Comparison of ENCODE assay signal across 23 cellular contexts in the genomic region with DNA sequence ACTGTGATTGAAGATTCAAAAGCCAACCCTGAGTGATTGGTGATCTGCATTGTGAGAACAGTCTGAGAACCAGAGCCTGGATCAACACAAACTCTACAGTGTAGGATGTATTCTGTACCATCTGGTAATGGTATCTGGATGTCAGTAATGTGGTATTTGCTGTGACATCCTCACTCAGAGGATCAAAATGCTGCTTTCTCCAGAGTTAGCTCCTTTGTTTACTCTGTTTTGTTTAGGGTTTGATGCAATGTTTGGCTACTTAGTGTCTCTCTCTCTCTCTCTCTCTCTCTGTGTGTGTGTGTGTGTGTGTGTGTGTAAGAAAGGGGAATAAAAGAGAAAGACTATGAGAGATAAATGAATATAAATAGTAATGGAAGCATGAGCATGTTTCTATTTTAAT. TPM values are rescaled to one million over a fixed set of nuclear protein-coding genes. Genes with fewer than 3 reads are reported as not detected.
A peak's percentile ranks its signal among the peaks of the same experiment; 100 is the strongest.
DNase-seq lines count a peak whose midpoint lies in the region; ATAC-seq, FAIRE-seq and TF ChIP-seq lines count a peak whose summit lies in the region.
"Had no signal": no experiment of that assay in that cellular context is flagged by ENCODE, and none has a peak within 500 bp of the region (broad histone marks: within the 10 kb centered on the region; RNA-seq: fewer than 3 reads in every experiment).

No MANE protein-coding gene starts in this region.

- no peaks in the 10 kb centered on the region for H3K9me3 Mint-ChIP-seq in CD4-positive, alpha-beta T cell
- H3K9me3 Mint-ChIP-seq in activated naive CD8-positive, alpha-beta T cell treated with anti-CD3 and anti-CD28 coated beads for 36 hours, result no peaks in the 10 kb centered on the region

- no peak for FAIRE-seq in urothelium cell line (lab: Jason Lieb, UNC)
- FAIRE-seq: GM12891, GM18507 had no signal

- peaks cover 15% of the 10 kb centered on the region for H3K4me1 Mint-ChIP-seq in CD4-positive, alpha-beta T cell (ENCODE audit: low read depth)
- peaks cover 5% of the 10 kb centered on the region for H3K4me1 Mint-ChIP-seq in activated naive CD8-positive, alpha-beta T cell treated with anti-CD3 and anti-CD28 coated beads for 36 hours

- no peaks in the 10 kb centered on the region for H3K27me3 Mint-ChIP-seq in CD4-positive, alpha-beta T cell
- H3K27me3 Mint-ChIP-seq in activated naive CD8-positive, alpha-beta T cell treated with anti-CD3 and anti-CD28 coated beads for 36 hours, result no peaks in the 10 kb centered on the region

- no peaks in the 10 kb centered on the region for H3K27me3 ChIP-seq in CD4-positive, alpha-beta T cell (ENCODE audit: control insufficient read depth, insufficient read depth, low read length)
- no peaks in the 10 kb centered on the region for H3K27me3 ChIP-seq in right lobe of liver

- peaks cover 0 to 6% (median 2%) of the 10 kb centered on the region in 4 donors for H3K4me1 ChIP-seq in right lobe of liver
- H3K4me1 ChIP-seq: Caco-2 had no signal

- POLR2A ChIA-PET in CD4-positive, alpha-beta T cell (lab: Charles Lee), result no interaction called here

- H3K9me3 ChIP-seq in CD4-positive, alpha-beta T cell (ENCODE audit: control insufficient read depth, low read length), result no peaks in the 10 kb centered on the region
- no peaks in the 10 kb centered on the region for H3K9me3 ChIP-seq in right lobe of liver
- H3K9me3 ChIP-seq: Caco-2 had no signal

- H3K4me3 Mint-ChIP-seq in CD4-positive, alpha-beta T cell, result no peak overlapping the region
- no peak overlapping the region for H3K4me3 Mint-ChIP-seq in activated naive CD8-positive, alpha-beta T cell treated with anti-CD3 and anti-CD28 coated beads for 36 hours
- H3K4me3 Mint-ChIP-seq: CD14-positive monocyte had no signal

- DNase-seq in DMS53 (lab: John Stamatoyannopoulos, UW) (peak; percentile 54), DMS53 treated with DMSO at 0.1 percent for 48 hours (lab: John Stamatoyannopoulos, UW; ENCODE audit: unreplicated experiment) (no peak), right lobe of liver (no peak), NCI-H1417 treated with DMSO at 0.1 percent for 48 hours (lab: John Stamatoyannopoulos, UW) (no peak), urothelium cell line (ENCODE audit: low spot score) (no peak)
- no peak for DNase-seq in CD4-positive, alpha-beta T cell
- DNase-seq in activated naive CD8-positive, alpha-beta T cell treated with anti-CD3 and anti-CD28 coated beads for 36 hours, result no peak
- DNase-seq: Caco-2, GOT3, KBM-7, NCI-H1105, NCI-H1694, NCI-H2081 treated with DMSO at 0.1 percent for 48 hours, NCI-H510A, NCI-H748 treated with DMSO at 0.1 percent for 48 hours, SIG-M5 had no signal

- peaks cover 4 to 20% (median 10%) of the 10 kb centered on the region in 4 donors for H3K36me3 ChIP-seq in right lobe of liver

- no peak for TF ChIP-seq POLR2A in right lobe of liver (IDR thresholded peaks at IDR 0.05)

- CTCF ChIA-PET in CD4-positive, alpha-beta T cell (lab: Charles Lee), result no interaction called here

- peaks cover 59% of the 10 kb centered on the region for H3K36me3 Mint-ChIP-seq in CD4-positive, alpha-beta T cell (ENCODE audit: low read depth)
- H3K36me3 Mint-ChIP-seq in activated naive CD8-positive, alpha-beta T cell treated with anti-CD3 and anti-CD28 coated beads for 36 hours, result peaks cover 57% of the 10 kb centered on the region

- H3K27ac ChIP-seq in CD4-positive, alpha-beta T cell (ENCODE audit: low read depth, low read length), result no peak overlapping the region
- no peak overlapping the region for H3K27ac ChIP-seq in right lobe of liver
- H3K27ac ChIP-seq: 22Rv1, RWPE1 had no signal

- no peak for TF ChIP-seq CTCF in CD4-positive, alpha-beta T cell (IDR thresholded peaks at IDR 0.05)
- no peak for TF ChIP-seq CTCF in right lobe of liver (IDR thresholded peaks at IDR 0.05)

- peak overlapping the region; percentile 16 for H3K27ac Mint-ChIP-seq in CD4-positive, alpha-beta T cell
- peak overlapping the region; percentile 35 for H3K27ac Mint-ChIP-seq in activated naive CD8-positive, alpha-beta T cell treated with anti-CD3 and anti-CD28 coated beads for 36 hours

- ATAC-seq in CD4-positive, alpha-beta T cell (ENCODE audit: poor library complexity), result no peak
- ATAC-seq in right lobe of liver, result peak; percentile 55 to 79 (median 74)
- ATAC-seq in GM21717 (IDR thresholded peaks at IDR 0.05; ENCODE audit: unreplicated experiment), result no peak
- ATAC-seq: HCT116 had no signal

- intact Hi-C loops in CD4-positive, alpha-beta T cell (cut with DNase I, micrococcal nuclease), result loop anchor here in 1 of 2 experiments (10.0 kb wide), 1 partner anchor 339 kb away; no protein-coding TSS in a partner anchor
- intact Hi-C loops in right lobe of liver (cut with DNase I), result no loop called here

- H3K4me3 ChIP-seq in right lobe of liver, result no peak overlapping the region

RNA-seq across cellular contexts. Expression of gene CASP4, which starts 24.3 kb away (rescaled TPM):
- 10 to 100 TPM; 54.3 to 56.3 TPM for total RNA-seq in CD4-positive, alpha-beta T cell
- 10 to 100 TPM; 43.9 to 51.8 TPM for total RNA-seq in activated naive CD8-positive, alpha-beta T cell treated with anti-CD3 and anti-CD28 coated beads for 36 hours
- 100 to 1,000 TPM in 3 of 6 experiments, 10 to 100 TPM in 3; 16.2 to 126 (median 74.8) TPM for total RNA-seq in right lobe of liver

RNA-seq across cellular contexts. Expression of gene CASP12, which starts 45.8 kb away (rescaled TPM):
- total RNA-seq in CD4-positive, alpha-beta T cell, result not detected
- not detected for total RNA-seq in activated naive CD8-positive, alpha-beta T cell treated with anti-CD3 and anti-CD28 coated beads for 36 hours
- total RNA-seq in right lobe of liver, result not detected
- total RNA-seq: Caco-2 had no signal

Comparison
In these comparisons a context has a peak if more than half of its experiments do, and no peak if none do; other contexts are left out.
1. ATAC-seq: peak in right lobe of liver (4 of 4); none in CD4-positive, alpha-beta T cell (single experiment) and GM21717 (single experiment).